ENCODE assay signal across 29 cellular contexts in genomic region chr20:21453676-21454075, GRCh38. TPM values are rescaled to one million over a fixed set of nuclear protein-coding genes. Genes with fewer than 3 reads are reported as not detected.
"Had no signal": no experiment of that assay in that cellular context is flagged by ENCODE, and none has a peak within 500 bp of the region (broad histone marks: within the 10 kb centered on the region; RNA-seq: fewer than 3 reads in every experiment).

No MANE protein-coding gene starts in this region.

- H3K36me3 ChIP-seq: neutrophil, pancreas, tibial artery had no signal

- H3K4me3 Mint-ChIP-seq: activated CD4-positive, alpha-beta memory T cell treated with anti-CD3 and anti-CD28 coated beads, Interleukin-2, amount 10 ng/mL, durations not matched to agents 7 days and 5 days; activated CD4-positive, alpha-beta T cell treated with anti-CD3 and anti-CD28 coated beads, Interleukin-2, amount 10 ng/mL, durations not matched to agents 24 days and 14 days; activated CD8-positive, alpha-beta memory T cell treated with anti-CD3 and anti-CD28 coated beads, Interleukin-2, amount 10 ng/mL, durations not matched to agents 7 days and 5 days; activated naive CD8-positive, alpha-beta T cell treated with anti-CD3 and anti-CD28 coated beads, Interleukin-2, amount 50 U/mL, for 24 hours; dendritic cell treated with granulocyte-macrophage colony-stimulating factor and Interleukin-4, amounts not matched to agents 40 ng/mL and 50 ng/mL, for 4 days; immature natural killer cell; nephron; stimulated activated naive CD8-positive, alpha-beta T cell treated with anti-CD3 and anti-CD28 coated beads, Interleukin-15, amount 100 ng/mL, for 72 hours had no signal

- FAIRE-seq: endometrium, frontal cortex, pancreas had no signal

- H3K4me2 ChIP-seq: hepatocyte had no signal

- H3K4me1 Mint-ChIP-seq: activated CD4-positive, alpha-beta memory T cell treated with anti-CD3 and anti-CD28 coated beads, Interleukin-2, amount 10 ng/mL, durations not matched to agents 7 days and 5 days; activated CD4-positive, alpha-beta T cell treated with anti-CD3 and anti-CD28 coated beads, Interleukin-2, amount 10 ng/mL, durations not matched to agents 24 days and 14 days; activated CD8-positive, alpha-beta memory T cell treated with anti-CD3 and anti-CD28 coated beads, Interleukin-2, amount 10 ng/mL, durations not matched to agents 7 days and 5 days; activated naive CD8-positive, alpha-beta T cell treated with anti-CD3 and anti-CD28 coated beads, Interleukin-2, amount 50 U/mL, for 24 hours; immature natural killer cell; nephron; stimulated activated naive CD8-positive, alpha-beta T cell treated with anti-CD3 and anti-CD28 coated beads, Interleukin-15, amount 100 ng/mL, for 72 hours had no signal

- H3K27ac ChIP-seq: body of pancreas, hepatocyte, neutrophil, pancreas, psoas muscle, tibial artery, VCaP had no signal

- H3K4me1 ChIP-seq: body of pancreas, pancreas, psoas muscle, tibial artery had no signal

- DNase-seq: activated CD4-positive, alpha-beta memory T cell treated with anti-CD3 and anti-CD28 coated beads, Interleukin-2, amount 10 ng/mL, durations not matched to agents 7 days and 5 days; activated CD4-positive, alpha-beta T cell treated with anti-CD3 and anti-CD28 coated beads, Interleukin-2, amount 10 ng/mL, durations not matched to agents 24 days and 14 days; activated CD8-positive, alpha-beta memory T cell treated with anti-CD3 and anti-CD28 coated beads, Interleukin-2, amount 10 ng/mL, durations not matched to agents 7 days and 5 days; activated effector memory CD4-positive, alpha-beta T cell treated with anti-CD3 and anti-CD28 coated beads, Interleukin-2, amount 50 U/mL, for 16 hours; activated naive CD4-positive, alpha-beta T cell treated with anti-CD3 and anti-CD28 coated beads, Interleukin-2, amount 50 U/mL, for 16 hours; activated naive CD8-positive, alpha-beta T cell treated with anti-CD3 and anti-CD28 coated beads, Interleukin-2, amount 50 U/mL, for 24 hours; activated T-cell treated with anti-CD3 and anti-CD28 coated beads for 4 hours; anterior cingulate cortex; body of pancreas; caudate nucleus; effector CD4-positive, alpha-beta T cell; glutamatergic neuron; immature natural killer cell; left ventricle myocardium superior; pancreas; psoas muscle; right cardiac atrium; stimulated activated naive CD8-positive, alpha-beta T cell treated with anti-CD3 and anti-CD28 coated beads, Interleukin-15, amount 100 ng/mL, for 72 hours; tibial artery had no signal

- H3K27ac Mint-ChIP-seq: activated CD4-positive, alpha-beta memory T cell treated with anti-CD3 and anti-CD28 coated beads, Interleukin-2, amount 10 ng/mL, durations not matched to agents 7 days and 5 days; activated CD4-positive, alpha-beta T cell treated with anti-CD3 and anti-CD28 coated beads, Interleukin-2, amount 10 ng/mL, durations not matched to agents 24 days and 14 days; activated CD8-positive, alpha-beta memory T cell treated with anti-CD3 and anti-CD28 coated beads, Interleukin-2, amount 10 ng/mL, durations not matched to agents 7 days and 5 days; activated naive CD8-positive, alpha-beta T cell treated with anti-CD3 and anti-CD28 coated beads, Interleukin-2, amount 50 U/mL, for 24 hours; dendritic cell treated with granulocyte-macrophage colony-stimulating factor and Interleukin-4, amounts not matched to agents 40 ng/mL and 50 ng/mL, for 4 days; immature natural killer cell; nephron had no signal

- H3K9me3 Mint-ChIP-seq: activated CD4-positive, alpha-beta memory T cell treated with anti-CD3 and anti-CD28 coated beads, Interleukin-2, amount 10 ng/mL, durations not matched to agents 7 days and 5 days; activated CD4-positive, alpha-beta T cell treated with anti-CD3 and anti-CD28 coated beads, Interleukin-2, amount 10 ng/mL, durations not matched to agents 24 days and 14 days; activated naive CD8-positive, alpha-beta T cell treated with anti-CD3 and anti-CD28 coated beads, Interleukin-2, amount 50 U/mL, for 24 hours; dendritic cell treated with granulocyte-macrophage colony-stimulating factor and Interleukin-4, amounts not matched to agents 40 ng/mL and 50 ng/mL, for 4 days; immature natural killer cell; nephron; stimulated activated naive CD8-positive, alpha-beta T cell treated with anti-CD3 and anti-CD28 coated beads, Interleukin-15, amount 100 ng/mL, for 72 hours had no signal

- H3K79me2 ChIP-seq: hepatocyte had no signal

- H2AFZ ChIP-seq: hepatocyte had no signal

- H3K27me3 ChIP-seq: body of pancreas, hepatocyte, tibial artery had no signal

- H3K9me3 ChIP-seq: body of pancreas, neutrophil, pancreas, psoas muscle, tibial artery had no signal

- H3K36me3 Mint-ChIP-seq: activated CD8-positive, alpha-beta memory T cell treated with anti-CD3 and anti-CD28 coated beads, Interleukin-2, amount 10 ng/mL, durations not matched to agents 7 days and 5 days; immature natural killer cell had no signal

- H3K4me3 ChIP-seq: body of pancreas, hepatocyte, pancreas, psoas muscle, tibial artery had no signal

RNA-seq across cellular contexts. Expression of gene NKX2-4, which starts 56.4 kb away (rescaled TPM):
- total RNA-seq: activated CD4-positive, alpha-beta memory T cell treated with anti-CD3 and anti-CD28 coated beads, Interleukin-2, amount 10 ng/mL, durations not matched to agents 7 days and 5 days; activated CD4-positive, alpha-beta T cell treated with anti-CD3 and anti-CD28 coated beads, Interleukin-2, amount 10 ng/mL, durations not matched to agents 24 days and 14 days; activated CD8-positive, alpha-beta memory T cell treated with anti-CD3 and anti-CD28 coated beads, Interleukin-2, amount 10 ng/mL, durations not matched to agents 7 days and 5 days; body of pancreas; frontal cortex; hepatocyte; left ventricle myocardium superior; pancreas; psoas muscle; right cardiac atrium; T-helper 2 cell treated with Interferon-gamma antibody and Interleukin-4, amounts not matched to agents 100 ng/mL and 5 ng/mL, for 36 hours; ureter had no signal
- polyA plus RNA-seq: esophagus, hepatocyte, immature natural killer cell, pancreas, psoas muscle, right cardiac atrium had no signal
